Comparison of ENCODE assay signal across 14 cellular contexts in the genomic region with DNA sequence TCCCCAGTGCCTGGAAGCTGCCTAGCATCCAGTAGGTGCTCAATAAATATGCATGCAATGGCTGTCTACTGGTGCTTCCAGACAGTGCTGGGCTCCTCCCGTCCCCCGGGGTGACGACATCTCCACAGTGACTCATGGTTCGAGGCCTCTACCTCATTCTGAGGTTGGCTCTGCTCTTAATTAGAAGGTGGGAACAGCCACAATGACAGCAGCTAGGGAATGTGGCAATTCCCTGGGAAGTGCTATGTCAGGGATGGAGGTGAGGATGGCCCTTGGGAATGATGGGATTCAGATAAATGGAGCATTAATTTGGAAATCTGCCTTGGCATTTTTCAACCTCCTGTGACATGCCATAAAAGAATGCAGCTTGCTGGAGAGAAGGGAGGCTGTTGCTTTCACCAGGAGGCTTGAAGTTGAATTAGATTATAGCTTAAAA. TPM values are rescaled to one million over a fixed set of nuclear protein-coding genes. Genes with fewer than 3 reads are reported as not detected.
DNase-seq lines count a peak whose midpoint lies in the region; ATAC-seq, FAIRE-seq and TF ChIP-seq lines count a peak whose summit lies in the region.
"Had no signal": no experiment of that assay in that cellular context is flagged by ENCODE, and none has a peak within 500 bp of the region (broad histone marks: within the 10 kb centered on the region; RNA-seq: fewer than 3 reads in every experiment).

No MANE protein-coding gene starts in this region.

- H3K9me3 ChIP-seq in A549: no peaks in the 10 kb centered on the region
- H3K9me3 ChIP-seq: spleen had no signal

- peak overlapping the region; percentile 31; the same call in 1 of the 3 replicates for H3K4me2 ChIP-seq in A549

- intact Hi-C loops in dorsolateral prefrontal cortex (cut with DNase I): no loop called here

- FAIRE-seq in A549 (lab: Jason Lieb, UNC): no peak

- TF ChIP-seq POLR2A in A549 (IDR thresholded peaks at IDR 0.05; ENCODE audit: low read length): no peak

- peak overlapping the region in 1 of 2 experiments; percentile 45; a peak in 3 of 6 replicates for H3K27ac ChIP-seq in A549
- H3K27ac ChIP-seq in RWPE1: no peak overlapping the region
- H3K27ac ChIP-seq in dorsolateral prefrontal cortex: no peak overlapping the region
- H3K27ac ChIP-seq: spleen, VCaP had no signal

- TF ChIP-seq CTCF in A549 (IDR thresholded peaks at IDR 0.05): no peak
- no peak for TF ChIP-seq CTCF in RWPE1 (conservative IDR thresholded peaks at IDR 0.05; ENCODE audit: low read depth)
- TF ChIP-seq CTCF in dorsolateral prefrontal cortex (IDR thresholded peaks at IDR 0.05 in 54 of 56, conservative IDR thresholded peaks at IDR 0.05 in 2 of 56; ENCODE audit: low read depth in 1 of 56, partially characterized antibody in 56 of 56): no peak

- DNase-seq in A549 (ENCODE audit: low read depth in 1 of 2, low spot score in 1 of 2) (peak; percentile 35 to 47), H4 (ENCODE audit: low spot score) (peak; percentile 78), RWPE1 (ENCODE audit: low spot score) (peak; percentile 72), fibroblast of gingiva (ENCODE audit: low read depth) (peak; percentile 73), NCI-H2196 (lab: John Stamatoyannopoulos, UW; ENCODE audit: unreplicated experiment) (no peak), dorsolateral prefrontal cortex (no peak)
- DNase-seq: activated effector memory CD4-positive, alpha-beta T cell treated with Interleukin-2 at 50 U/mL for 16 hours; CD4-positive, alpha-beta memory T cell; spleen; stimulated activated naive CD4-positive, alpha-beta T cell treated with Interleukin-2 at 50 U/mL for 16 hours had no signal

- TF ChIP-seq RAD21 in A549 (conservative IDR thresholded peaks at IDR 0.05 in 1 of 2, IDR thresholded peaks at IDR 0.05 in 1 of 2): no peak

- CTCF ChIA-PET in A549 (lab: Yijun Ruan, JAX) (interaction anchor here (0.7 to 5.7 kb wide), 6 partner anchors 10 to 599 kb away, joined by 3 to 43 read pairs (median 4); no protein-coding TSS in a partner anchor), RWPE1 (lab: Yijun Ruan, JAX) (interaction anchor here (0.6 to 1.8 kb wide), 4 partner anchors 8 to 598 kb away, joined by 3 to 11 read pairs (median 4); no protein-coding TSS in a partner anchor)

- 20% methylated on average over 4 of the region's 4 CpGs for WGBS in A549 (ENCODE audit: missing lambda C conversion rate)

- H3K4me1 ChIP-seq in A549: peaks cover 7% of the 10 kb centered on the region; the same call in 1 of the 3 replicates

- no peak for TF ChIP-seq EP300 in A549 (IDR thresholded peaks at IDR 0.05)

- peak; percentile 78 to 81 for ATAC-seq in A549
- no peak for ATAC-seq in GM19455 (IDR thresholded peaks at IDR 0.05; ENCODE audit: unreplicated experiment)
- no peak for ATAC-seq in GM21717 (IDR thresholded peaks at IDR 0.05; ENCODE audit: unreplicated experiment)
- ATAC-seq: GM12878 had no signal

- POLR2A ChIA-PET in A549 (lab: Yijun Ruan, JAX): no interaction called here
- POLR2A ChIA-PET in RWPE1 (lab: Yijun Ruan, JAX; ENCODE audit: low non-redundant PET): no interaction called here

- H3K27me3 ChIP-seq in dorsolateral prefrontal cortex: no peaks in the 10 kb centered on the region
- H3K27me3 ChIP-seq: spleen had no signal

- H3K4me3 ChIP-seq in A549 (no peak overlapping the region), dorsolateral prefrontal cortex (no peak overlapping the region)
- H3K4me3 ChIP-seq: GM12878, spleen had no signal

TF ChIP-seq in A549, 52 proteins besides CTCF, POLR2A, EP300 and RAD21:
- TF ChIP-seq BCL3 (IDR thresholded peaks at IDR 0.05) (no peak), MAZ (IDR thresholded peaks at IDR 0.05; ENCODE audit: borderline replicate concordance, low read depth, low read length) (no peak), CEBPB (IDR thresholded peaks at IDR 0.05) (peak in 1 of 2 experiments; percentile 31; a peak in 1 of 4 replicates), FOSL2 (IDR thresholded peaks at IDR 0.05) (no peak), FOSL2 (CRISPR knock-in tag; IDR thresholded peaks at IDR 0.05) (peak; percentile 38)

RNA-seq across cellular contexts. Expression of gene NFATC2, which starts 43.5 kb away (rescaled TPM):
- polyA plus RNA-seq in A549 (2011; rRNA removed) (1.6 and 2.4 TPM in 2 replicates), A549 (2017; fragmentation: RNase III; extraction: RNeasy Plus Mini Kit Qiagen cat#74134 plus additional on column Dnase treatment) (0.75 to 0.99 TPM (median 0.75 TPM) in 3 replicates)
- polyA plus RNA-seq in A549 (2012; cell fraction: cytosol; rRNA removed): 0.81 and 1.2 TPM in 2 replicates
- 1.7 and 1.8 TPM in 2 replicates for polyA plus RNA-seq in A549 (2012; cell fraction: nucleus; rRNA removed)
- polyA minus RNA-seq in A549 (2011; rRNA and poly(A)+ RNA removed): 1.4 and 2.4 TPM in 2 replicates
- total RNA-seq in H4 (2014; rRNA removed; shearing (Covaris generic)): 0.08 and 0.23 TPM in 2 replicates
- 10 to 100 TPM in 1 of 120 experiments, 1 to 10 TPM in 119; 1.6 to 11.4 (median 4.1) TPM for total RNA-seq in dorsolateral prefrontal cortex

Comparison
In these comparisons a context has a peak if more than half of its experiments do, and no peak if none do; other contexts are left out.
1. ATAC-seq: peak in A549 (2 of 2); none in GM19455 (single experiment) and GM21717 (single experiment).
2. DNase-seq: peak in A549 (2 of 2), H4 (single experiment), RWPE1 (single experiment) and fibroblast of gingiva (single experiment); none in NCI-H2196 (single experiment) and dorsolateral prefrontal cortex (0 of 10).